In the genomic region with DNA sequence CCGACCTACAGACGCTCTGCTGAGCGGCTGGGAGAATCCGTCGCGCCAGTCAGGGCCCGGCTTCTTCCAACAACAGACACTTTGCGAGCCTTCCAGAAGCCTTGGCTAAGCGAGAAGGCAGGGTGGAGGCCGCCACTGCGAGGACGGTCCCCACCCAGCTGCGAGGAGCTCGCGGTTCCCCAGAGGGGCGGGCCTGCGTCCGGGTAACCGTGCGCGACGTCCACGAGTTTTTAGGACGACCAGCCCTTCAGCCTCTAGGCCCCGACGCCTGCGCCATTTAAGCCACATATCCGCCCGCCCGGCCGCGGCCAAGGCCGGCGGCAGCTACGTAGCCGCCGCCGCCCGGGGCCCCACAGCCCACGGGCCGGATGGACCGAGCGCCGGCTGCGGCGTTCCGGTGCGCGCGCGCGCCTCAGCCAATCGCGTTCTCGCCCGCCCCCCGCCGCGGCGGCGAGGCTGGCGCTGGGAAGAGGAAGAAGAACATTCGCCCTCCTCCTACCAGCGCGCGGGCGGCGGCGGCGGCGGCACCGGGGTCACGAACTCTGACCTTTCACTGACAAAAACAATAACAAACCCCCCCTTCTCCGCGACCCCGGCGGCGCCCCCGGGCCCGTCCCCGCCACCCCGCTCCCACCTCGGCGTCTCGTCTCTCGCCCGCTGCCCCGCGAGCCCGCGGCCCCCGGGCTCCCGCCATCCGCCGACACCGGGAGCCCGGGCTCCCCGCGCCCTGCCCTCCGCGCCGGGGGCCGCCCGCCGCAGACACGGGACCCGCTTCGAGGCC, we compare ENCODE assay signal across 8 cellular contexts. TPM values are rescaled to one million over a fixed set of nuclear protein-coding genes. Genes with fewer than 3 reads are reported as not detected.
DNase-seq lines count a peak whose midpoint lies in the region; ATAC-seq and TF ChIP-seq lines count a peak whose summit lies in the region.

A gene (plus strand): TSS at position 479 of the 781 bp plus-strand sequence. CDS start 56,332 bp downstream, outside the sequence.

- H3K36me3 Mint-ChIP-seq in nephron progenitor cell (ENCODE audit: low read depth): peaks cover 50% of the 10 kb centered on the region
- H3K36me3 Mint-ChIP-seq in stimulated activated naive CD8-positive, alpha-beta T cell treated with anti-CD3 and anti-CD28 coated beads, Interleukin-15, Interleukin-2, amounts not matched to agents 100 ng/mL and 50 ng/mL, for 24 hours (ENCODE audit: low read depth): peaks cover 47% of the 10 kb centered on the region

- peak; percentile 49 for ATAC-seq in GM21737 (IDR thresholded peaks at IDR 0.05; ENCODE audit: unreplicated experiment)

- peaks cover 3% of the 10 kb centered on the region for H3K27me3 Mint-ChIP-seq in nephron progenitor cell (ENCODE audit: low read depth, poor library complexity)
- H3K27me3 Mint-ChIP-seq in stimulated activated naive CD8-positive, alpha-beta T cell treated with anti-CD3 and anti-CD28 coated beads, Interleukin-15, Interleukin-2, amounts not matched to agents 100 ng/mL and 50 ng/mL, for 24 hours: no peaks in the 10 kb centered on the region

- no peaks in the 10 kb centered on the region for H3K9me3 ChIP-seq in KOPT-K1 (ENCODE audit: insufficient read depth, low read length, poor library complexity, severe bottlenecking)

- DNase-seq in DMS79 treated with DMSO at 0.1 percent for 48 hours (lab: John Stamatoyannopoulos, UW): peak; percentile 27
- peak; percentile 57 to 71 for DNase-seq in SHP77 (lab: John Stamatoyannopoulos, UW)
- DNase-seq in activated T-helper 9 cell treated with anti-CD3 and anti-CD28 coated beads, Interleukin-2, amount 50 U/mL, for 16 hours (ENCODE audit: low read depth): peak; percentile 83
- peak; percentile 54 for DNase-seq in fibroblast of the aortic adventitia (ENCODE audit: low read depth)
- DNase-seq in nephron progenitor cell: peak; percentile 85

- peak within 1 kb of the TSS; percentile 94 for H3K4me3 Mint-ChIP-seq in nephron progenitor cell
- peak within 1 kb of the TSS; percentile 98 for H3K4me3 Mint-ChIP-seq in stimulated activated naive CD8-positive, alpha-beta T cell treated with anti-CD3 and anti-CD28 coated beads, Interleukin-15, Interleukin-2, amounts not matched to agents 100 ng/mL and 50 ng/mL, for 24 hours

- H3K27ac Mint-ChIP-seq in nephron progenitor cell: peak within 1 kb of the TSS; percentile 100
- H3K27ac Mint-ChIP-seq in stimulated activated naive CD8-positive, alpha-beta T cell treated with anti-CD3 and anti-CD28 coated beads, Interleukin-15, Interleukin-2, amounts not matched to agents 100 ng/mL and 50 ng/mL, for 24 hours: peak within 1 kb of the TSS; percentile 99

- no peaks in the 10 kb centered on the region for H3K9me3 Mint-ChIP-seq in nephron progenitor cell
- H3K9me3 Mint-ChIP-seq in stimulated activated naive CD8-positive, alpha-beta T cell treated with anti-CD3 and anti-CD28 coated beads, Interleukin-15, Interleukin-2, amounts not matched to agents 100 ng/mL and 50 ng/mL, for 24 hours: no peaks in the 10 kb centered on the region

- TF ChIP-seq CTCF in fibroblast of the aortic adventitia (IDR thresholded peaks at IDR 0.05; ENCODE audit: insufficient read depth, low read length) (no peak), nephron progenitor cell (IDR thresholded peaks at IDR 0.05) (no peak)

- peak within 1 kb of the TSS; percentile 94 for H3K27ac ChIP-seq in KOPT-K1 (ENCODE audit: low read depth, low read length, poor library complexity, severe bottlenecking)

- H3K4me1 Mint-ChIP-seq in nephron progenitor cell: peaks cover 39% of the 10 kb centered on the region
- peaks cover 50% of the 10 kb centered on the region for H3K4me1 Mint-ChIP-seq in stimulated activated naive CD8-positive, alpha-beta T cell treated with anti-CD3 and anti-CD28 coated beads, Interleukin-15, Interleukin-2, amounts not matched to agents 100 ng/mL and 50 ng/mL, for 24 hours (ENCODE audit: low read depth)

- H3K36me3 ChIP-seq in KOPT-K1 (ENCODE audit: insufficient read depth, low read length): peaks cover 57% of the 10 kb centered on the region

- peak within 1 kb of the TSS; percentile 86 for H3K4me3 ChIP-seq in fibroblast of the aortic adventitia (ENCODE audit: low read depth, low read length)

RNA-seq across cellular contexts. Expression of the gene that starts here (rescaled TPM):
- total RNA-seq in fibroblast of the aortic adventitia (ENCODE audit: low replicate concordance): 13.0 and 33.8 TPM in 2 replicates

Comparison
In these comparisons a context has a peak if more than half of its experiments do, and no peak if none do; other contexts are left out.
1. Peak in every context shown above with its lines: DNase-seq, ATAC-seq, H3K4me3 ChIP-seq and H3K27ac ChIP-seq.
2. DNase-seq: peak in every context shown above with its lines; median percentile 85 in nephron progenitor cell; 83 in activated T-helper 9 cell treated with anti-CD3 and anti-CD28 coated beads, Interleukin-2, amount 50 U/mL, for 16 hours; 64 in SHP77; 54 in fibroblast of the aortic adventitia; 27 in DMS79 treated with DMSO at 0.1 percent for 48 hours.